ENCODE assay signal across 20 cellular contexts in genomic region chr2:160566717-160567116, GRCh38.
A peak's percentile ranks its signal among the peaks of the same experiment; 100 is the strongest.
DNase-seq lines count a peak whose midpoint lies in the region; ATAC-seq, FAIRE-seq and TF ChIP-seq lines count a peak whose summit lies in the region.
"Had no signal": no experiment of that assay in that cellular context is flagged by ENCODE, and none has a peak within 500 bp of the region (broad histone marks: within the 10 kb centered on the region; RNA-seq: fewer than 3 reads in every experiment).

No MANE protein-coding gene starts in this region.

- FAIRE-seq in bronchial epithelial cell (lab: Jason Lieb, UNC) (no peak), D721Med (lab: Jason Lieb, UNC) (no peak)
- FAIRE-seq: colon had no signal

- H3K9ac ChIP-seq in endodermal cell (ENCODE audit: extremely low read depth, low read length, poor library complexity, severe bottlenecking) = no peak overlapping the region

- intact Hi-C loops in lower lobe of right lung (cut with DNase I) = no loop called here

- no peak for TF ChIP-seq POLR2A in suprapubic skin (IDR thresholded peaks at IDR 0.05)

- H3K9me3 ChIP-seq in lower lobe of right lung = no peaks in the 10 kb centered on the region
- peaks cover 7% of the 10 kb centered on the region for H3K9me3 ChIP-seq in endodermal cell (ENCODE audit: control insufficient read depth, low read length)
- H3K9me3 ChIP-seq in suprapubic skin = no peaks in the 10 kb centered on the region
- H3K9me3 ChIP-seq: adrenal gland, transverse colon had no signal

- H3K4me1 ChIP-seq in lower lobe of right lung = peaks cover 11% of the 10 kb centered on the region
- H3K4me1 ChIP-seq in endodermal cell (ENCODE audit: control insufficient read depth, insufficient read depth, low read length) = no peaks in the 10 kb centered on the region
- peaks cover 4% of the 10 kb centered on the region for H3K4me1 ChIP-seq in suprapubic skin
- H3K4me1 ChIP-seq: transverse colon had no signal

- H3K4me1 Mint-ChIP-seq in endodermal cell = no peaks in the 10 kb centered on the region
- H3K4me1 Mint-ChIP-seq: naive B cell had no signal

- DNase-seq in AG09319 (ENCODE audit: extremely low read depth, low read depth) (peak; percentile 38), LHCN-M2 (ENCODE audit: low read depth) (peak; percentile 60), bronchial epithelial cell (ENCODE audit: low read depth) (peak; percentile 29), lower lobe of right lung (no peak), D721Med (ENCODE audit: insufficient read length, low spot score) (no peak), endodermal cell (no peak), suprapubic skin (ENCODE audit: low spot score in 2 of 2) (no peak)
- DNase-seq: activated CD4-positive, alpha-beta T cell treated with anti-CD3 and anti-CD28 coated beads, Interleukin-2, amount 50 U/mL, for 1 hour; activated T-cell treated with anti-CD3 and anti-CD28 coated beads, Interleukin-2, amount 50 U/mL, for 1 hour; adrenal gland; DMS 273 treated with DMSO at 0.1 percent for 48 hours; hippocampal formation; naive B cell; NCI-H748 treated with DMSO at 0.1 percent for 48 hours; RPMI8226; stimulated activated CD4-positive, alpha-beta T cell treated with anti-CD3 and anti-CD28 coated beads, Interleukin-4, amount 100 ng/mL, for 4 hours; transverse colon had no signal

- TF ChIP-seq EP300 in suprapubic skin (IDR thresholded peaks at IDR 0.05) = no peak

- TF ChIP-seq CTCF in AG09319 (IDR thresholded peaks at IDR 0.05; ENCODE audit: low read depth, low read length) = no peak
- no peak for TF ChIP-seq CTCF in bronchial epithelial cell (IDR thresholded peaks at IDR 0.05; ENCODE audit: insufficient read depth, low read length, severe bottlenecking)
- TF ChIP-seq CTCF in lower lobe of right lung (IDR thresholded peaks at IDR 0.05) = no peak
- TF ChIP-seq CTCF in D721Med (IDR thresholded peaks at IDR 0.05; ENCODE audit: insufficient read depth, missing control alignments) = no peak
- TF ChIP-seq CTCF in endodermal cell (conservative IDR thresholded peaks at IDR 0.05) = no peak
- TF ChIP-seq CTCF in suprapubic skin (IDR thresholded peaks at IDR 0.05) = no peak

- ATAC-seq in lower lobe of right lung = peak; percentile 31 to 53
- ATAC-seq in SK-N-SH treated with all-trans-retinoic acid at 6 μM for 48 hours = no peak

- H3K27me3 Mint-ChIP-seq in endodermal cell (ENCODE audit: insufficient read depth) = no peaks in the 10 kb centered on the region

- no peak overlapping the region for H3K27ac Mint-ChIP-seq in endodermal cell
- H3K27ac Mint-ChIP-seq: naive B cell; T-helper 2 cell treated with Interferon-gamma antibody and Interleukin-4, amounts not matched to agents 5 μg/mL and 100 μg/mL, for 36 hours had no signal

- no peak overlapping the region for H3K27ac ChIP-seq in lower lobe of right lung
- no peak overlapping the region for H3K27ac ChIP-seq in endodermal cell (ENCODE audit: low read depth, low read length)
- H3K27ac ChIP-seq in suprapubic skin = no peak overlapping the region
- H3K27ac ChIP-seq: adrenal gland, transverse colon had no signal

- H3K27me3 ChIP-seq in bronchial epithelial cell (ENCODE audit: control insufficient read depth, insufficient read depth, low read length) (no peaks in the 10 kb centered on the region), lower lobe of right lung (ENCODE audit: low read depth) (no peaks in the 10 kb centered on the region), endodermal cell (ENCODE audit: control insufficient read depth, insufficient read depth, low read length, poor library complexity, severe bottlenecking) (no peaks in the 10 kb centered on the region), suprapubic skin (no peaks in the 10 kb centered on the region)
- H3K27me3 ChIP-seq: adrenal gland, transverse colon had no signal

- no peaks in the 10 kb centered on the region for H3K36me3 ChIP-seq in bronchial epithelial cell (ENCODE audit: control insufficient read depth, insufficient read depth, low read length)
- H3K36me3 ChIP-seq in lower lobe of right lung = no peaks in the 10 kb centered on the region
- H3K36me3 ChIP-seq in endodermal cell (ENCODE audit: control insufficient read depth, insufficient read depth, low read length) = no peaks in the 10 kb centered on the region
- no peaks in the 10 kb centered on the region for H3K36me3 ChIP-seq in suprapubic skin
- H3K36me3 ChIP-seq: adrenal gland, transverse colon had no signal

- H3K4me3 ChIP-seq in bronchial epithelial cell (ENCODE audit: low read depth, low read length) (no peak overlapping the region), lower lobe of right lung (no peak overlapping the region), endodermal cell (ENCODE audit: low read length) (no peak overlapping the region), suprapubic skin (no peak overlapping the region)
- H3K4me3 ChIP-seq: adrenal gland, transverse colon had no signal

- no peak overlapping the region for H3K4me3 Mint-ChIP-seq in endodermal cell
- H3K4me3 Mint-ChIP-seq: naive B cell; T-helper 2 cell treated with Interferon-gamma antibody and Interleukin-4, amounts not matched to agents 5 μg/mL and 100 μg/mL, for 36 hours had no signal

- H3K36me3 Mint-ChIP-seq in endodermal cell (ENCODE audit: low read depth) = no peaks in the 10 kb centered on the region
- H3K36me3 Mint-ChIP-seq: naive B cell had no signal

- peaks cover 2% of the 10 kb centered on the region for H3K9me3 Mint-ChIP-seq in endodermal cell

TF ChIP-seq in SK-N-SH treated with all-trans-retinoic acid at 6 μM for 48 hours, 23 proteins besides CTCF, POLR2A, EP300 and RAD21:
- no peak for TF ChIP-seq POU6F1 (CRISPR knock-in tag; IDR thresholded peaks at IDR 0.05; ENCODE audit: borderline replicate concordance, low read depth)
- no peak for TF ChIP-seq PATZ1 (CRISPR knock-in tag; IDR thresholded peaks at IDR 0.05; ENCODE audit: borderline replicate concordance)
- no peak for TF ChIP-seq OSR1 (CRISPR knock-in tag; IDR thresholded peaks at IDR 0.05)
- no peak for TF ChIP-seq TCF4 (CRISPR knock-in tag; IDR thresholded peaks at IDR 0.05; ENCODE audit: borderline replicate concordance)
- no peak for TF ChIP-seq ZNF70 (CRISPR knock-in tag; IDR thresholded peaks at IDR 0.05)
- TF ChIP-seq TOX (CRISPR knock-in tag; IDR thresholded peaks at IDR 0.05; ENCODE audit: borderline replicate concordance) = no peak

Comparison
In these comparisons a context has a peak if more than half of its experiments do, and no peak if none do; other contexts are left out.
1. DNase-seq: peak in AG09319 (single experiment), LHCN-M2 (single experiment) and bronchial epithelial cell (single experiment); none in lower lobe of right lung (single experiment), D721Med (single experiment), endodermal cell (single experiment) and suprapubic skin (0 of 2).